Comparison of ENCODE assay signal across 16 cellular contexts in genomic region chr7:35657125-35657524, GRCh38. TPM values are rescaled to one million over a fixed set of nuclear protein-coding genes. Genes with fewer than 3 reads are reported as not detected.
A peak's percentile ranks its signal among the peaks of the same experiment; 100 is the strongest.
DNase-seq lines count a peak whose midpoint lies in the region; ATAC-seq and TF ChIP-seq lines count a peak whose summit lies in the region.
"Had no signal": no experiment of that assay in that cellular context is flagged by ENCODE, and none has a peak within 500 bp of the region (broad histone marks: within the 10 kb centered on the region; RNA-seq: fewer than 3 reads in every experiment).

No MANE protein-coding gene starts in this region.

- ATAC-seq in GM21717 (IDR thresholded peaks at IDR 0.05; ENCODE audit: unreplicated experiment): peak; percentile 70
- no peak for ATAC-seq in T-cell (replicated peaks in 1 of 4)
- peak; percentile 72 for ATAC-seq in stimulated activated naive CD8-positive, alpha-beta T cell treated with anti-CD3 and anti-CD28 coated beads, Interleukin-15, Interleukin-2, amounts not matched to agents 100 U/mL and 50 U/mL, for 24 hours
- ATAC-seq: left lobe of liver, right cardiac atrium had no signal

- H3K4me1 Mint-ChIP-seq in activated naive CD4-positive, alpha-beta T cell treated with anti-CD3 and anti-CD28 coated beads for 36 hours (ENCODE audit: low read depth): peaks cover 54% of the 10 kb centered on the region
- peaks cover 31% of the 10 kb centered on the region for H3K4me1 Mint-ChIP-seq in activated naive CD4-positive, alpha-beta T cell treated with anti-CD3 and anti-CD28 coated beads, Interleukin-2, amount 10 ng/mL, durations not matched to agents 7 days and 5 days
- H3K4me1 Mint-ChIP-seq in T-cell: peaks cover 67 to 79% (median 69%) of the 10 kb centered on the region in 3 donors

- intact Hi-C loops in activated naive CD4-positive, alpha-beta T cell treated with anti-CD3 and anti-CD28 coated beads for 36 hours (cut with micrococcal nuclease): loop anchor here (1.0 to 2.0 kb wide), 2 partner anchors 24 to 34 kb away; no protein-coding TSS in a partner anchor

- peaks cover 59% of the 10 kb centered on the region for H3K36me3 Mint-ChIP-seq in activated naive CD4-positive, alpha-beta T cell treated with anti-CD3 and anti-CD28 coated beads for 36 hours (ENCODE audit: low read depth)
- peaks cover 67% of the 10 kb centered on the region for H3K36me3 Mint-ChIP-seq in activated naive CD4-positive, alpha-beta T cell treated with anti-CD3 and anti-CD28 coated beads, Interleukin-2, amount 10 ng/mL, durations not matched to agents 7 days and 5 days
- H3K36me3 Mint-ChIP-seq in T-cell: peaks cover 80% of the 10 kb centered on the region

- CTCF ChIA-PET in activated naive CD4-positive, alpha-beta T cell treated with anti-CD3 and anti-CD28 coated beads for 36 hours (lab: Charles Lee): interaction anchor here (1.2 kb wide), 1 partner anchor 43 kb away, joined by 3 read pairs; no protein-coding TSS in a partner anchor
- CTCF ChIA-PET in activated naive CD4-positive, alpha-beta T cell treated with anti-CD3 and anti-CD28 coated beads, Interleukin-2, amount 10 ng/mL, durations not matched to agents 7 days and 5 days (lab: Charles Lee): no interaction called here
- CTCF ChIA-PET in T-cell (lab: Charles Lee): interaction anchor here (0.6 kb wide), 2 partner anchors 13 to 65 kb away, joined by 3 to 6 read pairs; no protein-coding TSS in a partner anchor

- POLR2A ChIA-PET in T-cell (lab: Charles Lee): no interaction called here

- in situ Hi-C loops in GM13977 (cut with MboI; ENCODE audit: low pct_unique_long_range_greater_than_20kb, low sequenced_read_pairs, unreplicated experiment): no loop called here

- H3K27ac Mint-ChIP-seq in activated naive CD4-positive, alpha-beta T cell treated with anti-CD3 and anti-CD28 coated beads for 36 hours: peak overlapping the region; percentile 44
- no peak overlapping the region for H3K27ac Mint-ChIP-seq in activated naive CD4-positive, alpha-beta T cell treated with anti-CD3 and anti-CD28 coated beads, Interleukin-2, amount 10 ng/mL, durations not matched to agents 7 days and 5 days
- peak overlapping the region; percentile 23 to 51 for H3K27ac Mint-ChIP-seq in T-cell
- H3K27ac Mint-ChIP-seq: CD4-positive, alpha-beta T cell had no signal

- DNase-seq in activated naive CD4-positive, alpha-beta T cell treated with anti-CD3 and anti-CD28 coated beads for 36 hours: no peak
- no peak for DNase-seq in activated naive CD4-positive, alpha-beta T cell treated with anti-CD3 and anti-CD28 coated beads, Interleukin-2, amount 10 ng/mL, durations not matched to agents 7 days and 5 days
- DNase-seq in T-cell (no peak), NCI-H2196 treated with DMSO at 0.1 percent for 48 hours (lab: John Stamatoyannopoulos, UW; ENCODE audit: unreplicated experiment) (no peak), GM13977 (ENCODE audit: low spot score) (no peak), NCI-H345 treated with DMSO at 0.1 percent for 48 hours (lab: John Stamatoyannopoulos, UW; ENCODE audit: unreplicated experiment) (no peak)
- DNase-seq in stimulated activated naive CD8-positive, alpha-beta T cell treated with anti-CD3 and anti-CD28 coated beads, Interleukin-15, Interleukin-2, amounts not matched to agents 100 U/mL and 50 U/mL, for 24 hours: no peak
- DNase-seq: activated gamma-delta T cell treated with Interleukin-2 at 50 U/mL for 16 hours; CD4-positive, alpha-beta T cell; DND-41; NCI-H1417; NCI-H2171; nucleus accumbens; right cardiac atrium had no signal

- no peak for TF ChIP-seq CTCF in GM13977 (IDR thresholded peaks at IDR 0.05; ENCODE audit: extremely low read depth, insufficient read depth, missing control alignments)

- H3K27me3 Mint-ChIP-seq in activated naive CD4-positive, alpha-beta T cell treated with anti-CD3 and anti-CD28 coated beads for 36 hours (ENCODE audit: low read depth): no peaks in the 10 kb centered on the region
- H3K27me3 Mint-ChIP-seq in activated naive CD4-positive, alpha-beta T cell treated with anti-CD3 and anti-CD28 coated beads, Interleukin-2, amount 10 ng/mL, durations not matched to agents 7 days and 5 days: no peaks in the 10 kb centered on the region
- H3K27me3 Mint-ChIP-seq in T-cell: no peaks in the 10 kb centered on the region
- H3K27me3 Mint-ChIP-seq: CD4-positive, alpha-beta T cell had no signal

- peaks cover 28% of the 10 kb centered on the region for H3K9me3 Mint-ChIP-seq in activated naive CD4-positive, alpha-beta T cell treated with anti-CD3 and anti-CD28 coated beads for 36 hours
- peaks cover 20% of the 10 kb centered on the region for H3K9me3 Mint-ChIP-seq in activated naive CD4-positive, alpha-beta T cell treated with anti-CD3 and anti-CD28 coated beads, Interleukin-2, amount 10 ng/mL, durations not matched to agents 7 days and 5 days
- peaks cover 5 to 22% (median 14%) of the 10 kb centered on the region in 3 donors for H3K9me3 Mint-ChIP-seq in T-cell

- H3K4me3 Mint-ChIP-seq in activated naive CD4-positive, alpha-beta T cell treated with anti-CD3 and anti-CD28 coated beads for 36 hours: no peak overlapping the region
- no peak overlapping the region for H3K4me3 Mint-ChIP-seq in activated naive CD4-positive, alpha-beta T cell treated with anti-CD3 and anti-CD28 coated beads, Interleukin-2, amount 10 ng/mL, durations not matched to agents 7 days and 5 days
- peak overlapping the region in 1 of 3 donors; percentile 5 for H3K4me3 Mint-ChIP-seq in T-cell
- H3K4me3 Mint-ChIP-seq: CD4-positive, alpha-beta T cell had no signal

RNA-seq across cellular contexts. Expression of gene HERPUD2, which starts 37.8 kb away (rescaled TPM):
- total RNA-seq in activated naive CD4-positive, alpha-beta T cell treated with anti-CD3 and anti-CD28 coated beads for 36 hours: 10 to 100 TPM; 20.3 to 22.4 TPM
- 100 to 1,000 TPM in 1 of 5 donors, 10 to 100 TPM in 4; 58.4 to 122 (median 67.5) TPM for total RNA-seq in T-cell

Comparison
In these comparisons a context has a peak if more than half of its experiments do, and no peak if none do; other contexts are left out.
1. ATAC-seq: peak in GM21717 (single experiment) and stimulated activated naive CD8-positive, alpha-beta T cell treated with anti-CD3 and anti-CD28 coated beads, Interleukin-15, Interleukin-2, amounts not matched to agents 100 U/mL and 50 U/mL, for 24 hours (single experiment); none in T-cell (0 of 4).